Comparison of ENCODE assay signal across 18 cellular contexts in the genomic region with DNA sequence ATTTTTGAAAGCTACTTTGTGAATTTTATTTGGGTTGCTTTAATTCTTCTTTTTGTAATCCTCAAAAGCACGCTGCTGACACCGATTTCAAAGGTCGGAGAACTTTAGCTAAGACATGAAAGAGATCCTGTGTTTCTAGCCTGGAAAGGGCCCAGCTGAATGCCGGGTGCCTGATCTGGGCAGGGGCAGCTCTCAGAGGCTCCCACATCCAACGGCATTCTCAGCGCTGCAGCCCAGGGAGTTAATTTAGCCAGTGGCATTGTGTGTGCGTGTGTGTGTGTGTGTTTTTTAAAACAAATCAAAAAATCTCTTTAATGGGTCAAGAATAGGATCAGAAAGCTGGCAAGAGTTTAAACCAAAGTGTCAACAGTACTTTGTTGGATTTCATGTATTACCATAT. TPM values are rescaled to one million over a fixed set of nuclear protein-coding genes. Genes with fewer than 3 reads are reported as not detected.
A peak's percentile ranks its signal among the peaks of the same experiment; 100 is the strongest.
DNase-seq lines count a peak whose midpoint lies in the region; ATAC-seq and TF ChIP-seq lines count a peak whose summit lies in the region.
"Had no signal": no experiment of that assay in that cellular context is flagged by ENCODE, and none has a peak within 500 bp of the region (broad histone marks: within the 10 kb centered on the region; RNA-seq: fewer than 3 reads in every experiment).

No MANE protein-coding gene starts in this region.

- H3K27ac ChIP-seq in ectodermal cell (ENCODE audit: insufficient read depth, low read depth, low read length, poor library complexity, severe bottlenecking) (peak overlapping the region; percentile 31), thyroid gland (no peak overlapping the region)

- intact Hi-C loops in mucosa of descending colon (cut with DNase I, micrococcal nuclease) (no loop called here), thyroid gland (cut with DNase I) (no loop called here)

- TF ChIP-seq CTCF in neural crest cell (conservative IDR thresholded peaks at IDR 0.05) (no peak), mucosa of descending colon (IDR thresholded peaks at IDR 0.05) (no peak), thyroid gland (IDR thresholded peaks at IDR 0.05) (no peak)

- H3K4me3 ChIP-seq in ectodermal cell (ENCODE audit: insufficient read depth, low read depth, low read length) (no peak overlapping the region), mucosa of descending colon (no peak overlapping the region), thyroid gland (replicated peaks in 1 of 3) (no peak overlapping the region)

- H3K27ac Mint-ChIP-seq in neural crest cell (ENCODE audit: unreplicated experiment), result peak overlapping the region; percentile 0
- H3K27ac Mint-ChIP-seq: activated CD4-positive, alpha-beta T cell treated with anti-CD3 and anti-CD28 coated beads, Interleukin-2, amount 10 ng/mL, durations not matched to agents 7 days and 5 days; activated T-helper 2 cell treated with anti-CD3 and anti-CD28 coated beads, Interferon-gamma antibody, Interleukin-2, Interleukin-4, amounts not matched to agents 10 μg/mL and 5 μg/mL and 100 μg/mL, durations not matched to agents 14 hours and 24 hours and 36 hours; stimulated activated memory B cell treated with anti-CD40 and anti-IgM and Interleukin-4, amounts not matched to agents 10 μg/mL and 1 μg/mL and 100 μg/mL, for 72 hours had no signal

- peak; percentile 80 for DNase-seq in Ammon's horn (ENCODE audit: low spot score)
- peak; percentile 27 for DNase-seq in RPMI7951 (ENCODE audit: low read depth)
- no peak for DNase-seq in neural crest cell (ENCODE audit: low read depth, low spot score)
- no peak for DNase-seq in mucosa of descending colon
- DNase-seq in activated naive CD4-positive, alpha-beta T cell treated with anti-CD3 and anti-CD28 coated beads, Interleukin-2, amount 50 U/mL, for 16 hours, result no peak
- no peak for DNase-seq in thyroid gland
- DNase-seq: activated CD4-positive, alpha-beta T cell treated with anti-CD3 and anti-CD28 coated beads, Interleukin-2, amount 10 ng/mL, durations not matched to agents 7 days and 5 days; NCI-H1436 treated with DMSO at 0.1 percent for 48 hours; stimulated activated CD4-positive, alpha-beta T cell treated with anti-CD3 and anti-CD28 coated beads, Interleukin-1b, Interleukin-23, amount 100 ng/mL, for 48 hours had no signal

- H3K36me3 Mint-ChIP-seq in neural crest cell (ENCODE audit: low read depth), result no peaks in the 10 kb centered on the region
- H3K36me3 Mint-ChIP-seq: stimulated activated memory B cell treated with anti-CD40 and anti-IgM and Interleukin-4, amounts not matched to agents 10 μg/mL and 1 μg/mL and 100 μg/mL, for 72 hours had no signal

- peaks cover 53% of the 10 kb centered on the region for H3K4me1 Mint-ChIP-seq in neural crest cell
- H3K4me1 Mint-ChIP-seq: central memory CD8-positive, alpha-beta T cell; stimulated activated memory B cell treated with anti-CD40 and anti-IgM and Interleukin-4, amounts not matched to agents 10 μg/mL and 1 μg/mL and 100 μg/mL, for 72 hours had no signal

- ATAC-seq in GM21619 (IDR thresholded peaks at IDR 0.05; ENCODE audit: unreplicated experiment), result no peak
- no peak for ATAC-seq in mucosa of descending colon
- ATAC-seq: stimulated activated memory B cell treated with anti-CD40 and anti-IgM and Interleukin-4, amounts not matched to agents 10 μg/mL and 1 μg/mL and 100 μg/mL, for 72 hours had no signal

- H3K4me1 ChIP-seq in ectodermal cell (ENCODE audit: control insufficient read depth, insufficient read depth, low read length), result peaks cover 25% of the 10 kb centered on the region
- H3K4me1 ChIP-seq in mucosa of descending colon (ENCODE audit: low read depth), result peaks cover 18% of the 10 kb centered on the region
- peaks cover 24 to 29% of the 10 kb centered on the region in 2 donors for H3K4me1 ChIP-seq in thyroid gland

- H3K36me3 ChIP-seq in ectodermal cell (ENCODE audit: control insufficient read depth, insufficient read depth, low read length) (no peaks in the 10 kb centered on the region), mucosa of descending colon (ENCODE audit: low read depth) (no peaks in the 10 kb centered on the region), thyroid gland (no peaks in the 10 kb centered on the region)

- WGBS in ectodermal cell, 2 experiments, result 42 to 49% methylated on average over 7 of the region's 7 CpGs
- WGBS in thyroid gland, 2 donors, result 80 to 87% methylated on average over 7 of the region's 7 CpGs

- H3K9me3 ChIP-seq in ectodermal cell (ENCODE audit: control insufficient read depth, low read length) (no peaks in the 10 kb centered on the region), mucosa of descending colon (no peaks in the 10 kb centered on the region), thyroid gland (no peaks in the 10 kb centered on the region)

- H3K4me3 Mint-ChIP-seq in neural crest cell, result peak overlapping the region; percentile 65
- H3K4me3 Mint-ChIP-seq: activated CD4-positive, alpha-beta T cell treated with anti-CD3 and anti-CD28 coated beads, Interleukin-2, amount 10 ng/mL, durations not matched to agents 7 days and 5 days; central memory CD8-positive, alpha-beta T cell; stimulated activated memory B cell treated with anti-CD40 and anti-IgM and Interleukin-4, amounts not matched to agents 10 μg/mL and 1 μg/mL and 100 μg/mL, for 72 hours had no signal

- no peaks in the 10 kb centered on the region for H3K9me3 Mint-ChIP-seq in neural crest cell
- H3K9me3 Mint-ChIP-seq: activated CD4-positive, alpha-beta T cell treated with anti-CD3 and anti-CD28 coated beads, Interleukin-2, amount 10 ng/mL, durations not matched to agents 7 days and 5 days; activated T-helper 2 cell treated with anti-CD3 and anti-CD28 coated beads, Interferon-gamma antibody, Interleukin-2, Interleukin-4, amounts not matched to agents 10 μg/mL and 5 μg/mL and 100 μg/mL, durations not matched to agents 14 hours and 24 hours and 36 hours; central memory CD8-positive, alpha-beta T cell; stimulated activated memory B cell treated with anti-CD40 and anti-IgM and Interleukin-4, amounts not matched to agents 10 μg/mL and 1 μg/mL and 100 μg/mL, for 72 hours had no signal

- H3K27me3 Mint-ChIP-seq in neural crest cell (ENCODE audit: low read depth), result peaks cover 93% of the 10 kb centered on the region

- TF ChIP-seq POLR2A in thyroid gland (IDR thresholded peaks at IDR 0.05), result no peak

- peaks cover 17% of the 10 kb centered on the region for H3K27me3 ChIP-seq in ectodermal cell (ENCODE audit: control insufficient read depth, insufficient read depth, low read length, poor library complexity, severe bottlenecking)
- H3K27me3 ChIP-seq in thyroid gland, result no peaks in the 10 kb centered on the region

RNA-seq across cellular contexts. Expression of a gene that starts 6.5 kb away (rescaled TPM):
- total RNA-seq in RPMI7951 (2014; rRNA removed; shearing (Covaris generic)), result 7.2 and 9.3 TPM in 2 replicates
- 12.8 TPM for polyA plus RNA-seq in ectodermal cell (2013, experiment 1 of 4)
- 12.1 TPM for polyA plus RNA-seq in ectodermal cell (2013, experiment 2 of 4)
- polyA plus RNA-seq in ectodermal cell (2013, experiment 3 of 4), result 24.7 TPM
- polyA plus RNA-seq in ectodermal cell (2013, experiment 4 of 4), result 24.6 TPM
- total RNA-seq in neural crest cell (97.8 and 105 TPM in 2 replicates), mucosa of descending colon (10 to 100 TPM in 1 of 3 donors, 1 to 10 TPM in 2; 4.6 to 15.3 (median 5.0) TPM), thyroid gland (1 to 10 TPM; 4.0 to 7.1 (median 5.3) TPM)
- total RNA-seq: activated CD4-positive, alpha-beta T cell treated with anti-CD3 and anti-CD28 coated beads, Interleukin-2, amount 10 ng/mL, durations not matched to agents 7 days and 5 days; activated T-helper 2 cell treated with anti-CD3 and anti-CD28 coated beads, Interferon-gamma antibody, Interleukin-2, Interleukin-4, amounts not matched to agents 10 μg/mL and 5 μg/mL and 100 μg/mL, durations not matched to agents 14 hours and 24 hours and 36 hours; T-helper 1 cell treated with Interleukin-12 subunit alpha and Interleukin-12 subunit beta and Interleukin-4 antibody, amounts not matched to agents 30 ng/mL and 1 ng/mL, for 36 hours had no signal

RNA-seq across cellular contexts. Expression of a gene that starts 56.7 kb away (rescaled TPM):
- not detected in 2 replicates for total RNA-seq in RPMI7951 (2014; rRNA removed; shearing (Covaris generic))
- polyA plus RNA-seq in ectodermal cell (2013, experiment 1 of 4), result not detected
- polyA plus RNA-seq in ectodermal cell (2013, experiment 2 of 4), result not detected
- polyA plus RNA-seq in ectodermal cell (2013, experiment 3 of 4), result not detected
- polyA plus RNA-seq in ectodermal cell (2013, experiment 4 of 4), result not detected
- total RNA-seq in neural crest cell (not detected in 2 replicates), mucosa of descending colon (1 to 10 TPM in 2 of 3 donors, under 1 TPM in 1; 0.76 to 3.5 (median 1.5) TPM), thyroid gland (not detected)
- total RNA-seq: activated CD4-positive, alpha-beta T cell treated with anti-CD3 and anti-CD28 coated beads, Interleukin-2, amount 10 ng/mL, durations not matched to agents 7 days and 5 days; activated T-helper 2 cell treated with anti-CD3 and anti-CD28 coated beads, Interferon-gamma antibody, Interleukin-2, Interleukin-4, amounts not matched to agents 10 μg/mL and 5 μg/mL and 100 μg/mL, durations not matched to agents 14 hours and 24 hours and 36 hours; fibroblast of lung; kidney; T-helper 1 cell treated with Interleukin-12 subunit alpha and Interleukin-12 subunit beta and Interleukin-4 antibody, amounts not matched to agents 30 ng/mL and 1 ng/mL, for 36 hours had no signal
- polyA plus RNA-seq: fibroblast of lung, neural cell had no signal

Comparison
In these comparisons a context has a peak if more than half of its experiments do, and no peak if none do; other contexts are left out.
1. DNase-seq: peak in Ammon's horn (single experiment) and RPMI7951 (single experiment); none in neural crest cell (single experiment), mucosa of descending colon (0 of 3), activated naive CD4-positive, alpha-beta T cell treated with anti-CD3 and anti-CD28 coated beads, Interleukin-2, amount 50 U/mL, for 16 hours (single experiment) and thyroid gland (0 of 2).